Comparison of ENCODE assay signal across 7 cellular contexts in genomic region chr15:51787130-51787529, GRCh38. TPM values are rescaled to one million over a fixed set of nuclear protein-coding genes. Genes with fewer than 3 reads are reported as not detected.
DNase-seq lines count a peak whose midpoint lies in the region; ATAC-seq, FAIRE-seq and TF ChIP-seq lines count a peak whose summit lies in the region.
"Not testable (repeated sequence)": the region's sequence is repeated elsewhere in the genome, so short reads cannot be mapped to it uniquely, and the experiment has no call there.

No MANE protein-coding gene starts in this region.

- H4K20me1 ChIP-seq in PC-9 (ENCODE audit: insufficient read depth), result not testable (repeated sequence)

- H3K27me3 Mint-ChIP-seq in Caco-2 (ENCODE audit: insufficient read depth, unreplicated experiment), result peaks cover 16% of the 10 kb centered on the region
- not testable (repeated sequence) for H3K27me3 Mint-ChIP-seq in WTC11 (ENCODE audit: low read depth)

- not testable (repeated sequence) for FAIRE-seq in kidney (lab: Jason Lieb, UNC)

- not testable (repeated sequence) for H3K4me3 Mint-ChIP-seq in Caco-2 (ENCODE audit: unreplicated experiment); WTC11

- CTCF ChIA-PET in Caco-2 (lab: Charles Lee), result not testable (repeated sequence)
- CTCF ChIA-PET in PC-9 (lab: Charles Lee), result interaction anchor here (0.5 to 1.5 kb wide), 9 partner anchors 10 to 955 kb away, joined by 3 to 8 read pairs (median 3); partner anchors contain the start of gene TMOD3
- CTCF ChIA-PET in WTC11 (lab: Charles Lee), result interaction anchor here (0.9 to 2.5 kb wide), 13 partner anchors 8 to 137 kb away, joined by 3 to 11 read pairs (median 4); partner anchors contain the start of gene LYSMD2

- not testable (repeated sequence) for H3K4me3 ChIP-seq in Caco-2 (ENCODE audit: low read depth, low read length); PC-9; epithelial cell of esophagus (ENCODE audit: low read length); kidney (ENCODE audit: low read length in 2 of 2)

- H3K27ac ChIP-seq in PC-9; kidney (ENCODE audit: low read depth in 2 of 2, low read length in 2 of 2): not testable (repeated sequence)

- TF ChIP-seq CTCF in Caco-2 (IDR thresholded peaks at IDR 0.05; ENCODE audit: insufficient read depth in 1 of 2, low read depth in 1 of 2, low read length in 1 of 2, severe bottlenecking in 1 of 2, unreplicated experiment in 1 of 2); WTC11 (IDR thresholded peaks at IDR 0.05); epithelial cell of esophagus (IDR thresholded peaks at IDR 0.05; ENCODE audit: insufficient read depth, low read depth, low read length, missing control alignments); kidney (IDR thresholded peaks at IDR 0.05; ENCODE audit: borderline replicate concordance, extremely low read depth, insufficient read depth): not testable (repeated sequence)
- peak; percentile 42; the same call in 1 of the 2 replicates for TF ChIP-seq CTCF in PC-9 (conservative IDR thresholded peaks at IDR 0.05)

- peak overlapping the region; percentile 58 for H3K4me2 ChIP-seq in PC-9

- H3K9me2 ChIP-seq in PC-9 (ENCODE audit: insufficient read depth), result not testable (repeated sequence)

- not testable (repeated sequence) for H3K27ac Mint-ChIP-seq in Caco-2 (ENCODE audit: unreplicated experiment); WTC11

- not testable (repeated sequence) for H3K9me3 ChIP-seq in Caco-2; PC-9 (ENCODE audit: insufficient read depth, low read depth); kidney (ENCODE audit: control insufficient read depth in 1 of 2, low read length in 2 of 2)

- ATAC-seq in WTC11, result peak; percentile 84

- H2AFZ ChIP-seq in PC-9, result peak overlapping the region; percentile 74; the same call in 1 of the 2 replicates

- H3K79me2 ChIP-seq in PC-9 (ENCODE audit: low read depth), result not testable (repeated sequence)

- not testable (repeated sequence) for H3K4me1 Mint-ChIP-seq in Caco-2 (ENCODE audit: low read depth, unreplicated experiment)
- H3K4me1 Mint-ChIP-seq in WTC11, result peaks cover 13% of the 10 kb centered on the region

- not testable (repeated sequence) for H3F3A ChIP-seq in PC-9 (ENCODE audit: insufficient read depth, low read depth)

- H3K36me3 Mint-ChIP-seq in Caco-2 (ENCODE audit: insufficient read depth, unreplicated experiment); WTC11: not testable (repeated sequence)

- H3K4me1 ChIP-seq in Caco-2; kidney (ENCODE audit: control insufficient read depth in 1 of 2, insufficient read depth in 1 of 2, low read depth in 1 of 2, low read length in 2 of 2): not testable (repeated sequence)
- peaks cover 11% of the 10 kb centered on the region; the same call in 1 of the 2 replicates for H3K4me1 ChIP-seq in PC-9 (replicated peaks; ENCODE audit: insufficient read depth)

- H3K27me3 ChIP-seq in Caco-2 (replicated peaks; ENCODE audit: control insufficient read depth, insufficient read depth, low read length); PC-9 (ENCODE audit: insufficient read depth, low read depth): not testable (repeated sequence)

- DNase-seq in Caco-2, result peak; percentile 18 to 50
- peak; percentile 67 for DNase-seq in H4 (ENCODE audit: low spot score)
- peak; percentile 55 for DNase-seq in LoVo (ENCODE audit: low spot score)
- DNase-seq in PC-9, result peak; percentile 87 to 94
- peak; percentile 81 for DNase-seq in WTC11 (ENCODE audit: low spot score)
- DNase-seq in epithelial cell of esophagus (ENCODE audit: low read depth), result peak; percentile 80
- DNase-seq in kidney, result peak; percentile 59

- BruUV-seq in Caco-2 (replicated peaks; lab: Mats Ljungman, UMichigan); PC-9 (replicated peaks; lab: Mats Ljungman, UMichigan): not testable (repeated sequence)

- not testable (repeated sequence) for H3K9me3 Mint-ChIP-seq in Caco-2 (ENCODE audit: unreplicated experiment); WTC11

- H3K9ac ChIP-seq in kidney (ENCODE audit: low read length in 2 of 2), result not testable (repeated sequence)

- POLR2A ChIA-PET in Caco-2 (lab: Charles Lee), result not testable (repeated sequence)
- POLR2A ChIA-PET in PC-9 (lab: Charles Lee; ENCODE audit: unreplicated experiment), result interaction anchor here (1.1 kb wide), 1 partner anchor 42 kb away, joined by 13 read pairs; the partner anchor contains the start of gene TMOD3
- POLR2A ChIA-PET in WTC11 (lab: Charles Lee), result interaction anchor here (0.6 to 0.9 kb wide), 2 partner anchors 130 to 177 kb away, joined by 4 to 5 read pairs; no protein-coding TSS in a partner anchor

- H3K36me3 ChIP-seq in Caco-2 (ENCODE audit: control insufficient read depth, insufficient read depth, low read length); PC-9 (ENCODE audit: low read depth); kidney (ENCODE audit: control insufficient read depth in 1 of 2, insufficient read depth in 2 of 2, low read length in 2 of 2): not testable (repeated sequence)

- intact Hi-C loops in Caco-2 (cut with micrococcal nuclease; ENCODE audit: unreplicated experiment); kidney (cut with DNase I): not testable (repeated sequence)
- intact Hi-C loops in PC-9 (cut with micrococcal nuclease; ENCODE audit: unreplicated experiment), result loop anchor here (1.0 to 10.0 kb wide), 4 partner anchors 42 to 948 kb away; partner anchors contain the start of gene TMOD3

TF ChIP-seq in WTC11, 78 proteins besides CTCF, POLR2A, EP300 and RAD21:
- peak; percentile 93 for TF ChIP-seq FOXK1 (CRISPR knock-in tag; IDR thresholded peaks at IDR 0.05)
- TF ChIP-seq MAX (CRISPR knock-in tag; IDR thresholded peaks at IDR 0.05), result 0 out of 2 replicates have a peak, but pooled peaks have one; percentile 34
TF ChIP-seq in WTC11: peak in this region for 2; not testable (repeated sequence) for 76.

RNA-seq across cellular contexts. Expression of gene TMOD2, which starts 35.7 kb away (rescaled TPM):
- total RNA-seq in Caco-2 (2022) (0.23 and 0.52 TPM in 2 replicates), PC-9 (2021) (2.7 and 4.2 TPM in 2 replicates), WTC11 (2021) (3.3 to 3.6 TPM (median 3.6 TPM) in 3 replicates), kidney (9.3 TPM)
- 0.64 and 7.1 TPM in 2 replicates for total RNA-seq in H4 (2014; rRNA removed; shearing (Covaris generic))
- polyA plus RNA-seq in kidney (ENCODE audit: insufficient read depth, low read depth, low replicate concordance), result 2.5 TPM

RNA-seq across cellular contexts. Expression of gene TMOD3, which starts 42.3 kb away (rescaled TPM):
- total RNA-seq in Caco-2 (2022) (46.8 and 54.4 TPM in 2 replicates), PC-9 (2021) (94.9 and 125 TPM in 2 replicates), WTC11 (2021) (37.0 to 40.6 TPM (median 38.8 TPM) in 3 replicates), kidney (49.0 TPM)
- 21.2 and 22.5 TPM in 2 replicates for total RNA-seq in H4 (2014; rRNA removed; shearing (Covaris generic))
- polyA plus RNA-seq in kidney (ENCODE audit: insufficient read depth, low read depth, low replicate concordance), result 8.9 TPM

RNA-seq across cellular contexts. Expression of gene LYSMD2, which starts 49.7 kb away (rescaled TPM):
- total RNA-seq in Caco-2 (2022) (0.29 and 0.63 TPM in 2 replicates), PC-9 (2021) (9.7 and 11.1 TPM in 2 replicates), WTC11 (2021) (2.2 to 2.7 TPM (median 2.6 TPM) in 3 replicates), kidney (11.7 TPM)
- total RNA-seq in H4 (2014; rRNA removed; shearing (Covaris generic)), result 19.3 and 21.3 TPM in 2 replicates
- 21.5 TPM for polyA plus RNA-seq in kidney (ENCODE audit: insufficient read depth, low read depth, low replicate concordance)

Comparison
In these comparisons a context has a peak if more than half of its experiments do, and no peak if none do; other contexts are left out.
1. DNase-seq: peak in every context shown above with its lines; median percentile 90 in PC-9; 81 in WTC11; 80 in epithelial cell of esophagus; 67 in H4; 59 in kidney; 55 in LoVo; 34 in Caco-2.